Comparison of ENCODE assay signal across 9 cellular contexts in genomic region chr2:142877265-142877756, GRCh38. TPM values are rescaled to one million over a fixed set of nuclear protein-coding genes. Genes with fewer than 3 reads are reported as not detected.
A peak's percentile ranks its signal among the peaks of the same experiment; 100 is the strongest.
DNase-seq lines count a peak whose midpoint lies in the region; ATAC-seq lines count a peak whose summit lies in the region.
"Had no signal": no experiment of that assay in that cellular context is flagged by ENCODE, and none has a peak within 500 bp of the region (broad histone marks: within the 10 kb centered on the region; RNA-seq: fewer than 3 reads in every experiment).

Gene KYNU (plus strand): TSS chr2:142877664. CDS start chr2:142885368, 7,704 bp downstream.

- H3K9me3 ChIP-seq in mononuclear cell (ENCODE audit: low read depth, low read length): no peaks in the 10 kb centered on the region
- no peaks in the 10 kb centered on the region for H3K9me3 ChIP-seq in CD4-positive, alpha-beta memory T cell (ENCODE audit: control insufficient read depth in 1 of 2, low read length in 2 of 2)

- intact Hi-C loops in CD4-positive, alpha-beta memory T cell (cut with micrococcal nuclease): no loop called here

- POLR2A ChIA-PET in CD4-positive, alpha-beta memory T cell (lab: Charles Lee; ENCODE audit: partially characterized antibody): no interaction called here

- CTCF ChIA-PET in CD4-positive, alpha-beta memory T cell (lab: Charles Lee; ENCODE audit: partially characterized antibody): no interaction called here

- H3K27me3 Mint-ChIP-seq in CD4-positive, alpha-beta memory T cell: no peaks in the 10 kb centered on the region

- no peaks in the 10 kb centered on the region for H3K36me3 ChIP-seq in CD4-positive, alpha-beta memory T cell (ENCODE audit: insufficient read depth, low read length)

- H3K36me3 Mint-ChIP-seq in CD4-positive, alpha-beta memory T cell: no peaks in the 10 kb centered on the region

- peak within 1 kb of the TSS; percentile 42 for H3K4me3 ChIP-seq in mononuclear cell (ENCODE audit: low read length)
- no peak within 1 kb of the TSS for H3K4me3 ChIP-seq in CD4-positive, alpha-beta memory T cell (ENCODE audit: low read length in 2 of 2)

- peaks cover 0 to 4% (median 0%) of the 10 kb centered on the region in 8 donors for H3K9me3 Mint-ChIP-seq in CD4-positive, alpha-beta memory T cell

- H3K4me3 Mint-ChIP-seq in CD4-positive, alpha-beta memory T cell: no peak within 1 kb of the TSS

- DNase-seq in RKO (ENCODE audit: low spot score) (peak; percentile 7), activated gamma-delta T cell treated with Interleukin-2 at 50 U/mL for 16 hours (no peak), activated T-cell treated with anti-CD3 and anti-CD28 coated beads for 4 hours (no peak)
- DNase-seq in activated CD4-positive, alpha-beta T cell treated with anti-CD3 and anti-CD28 coated beads, Interleukin-2, amount 50 U/mL, for 48 hours: no peak
- no peak for DNase-seq in CD4-positive, alpha-beta memory T cell

- no peak within 1 kb of the TSS for H3K27ac Mint-ChIP-seq in CD4-positive, alpha-beta memory T cell

- H3K27me3 ChIP-seq in mononuclear cell (ENCODE audit: insufficient read depth, low read length): no peaks in the 10 kb centered on the region
- no peaks in the 10 kb centered on the region for H3K27me3 ChIP-seq in CD4-positive, alpha-beta memory T cell (ENCODE audit: insufficient read depth, low read length)

- H3K4me1 Mint-ChIP-seq in CD4-positive, alpha-beta memory T cell: no peaks in the 10 kb centered on the region

- H3K4me1 ChIP-seq in mononuclear cell (ENCODE audit: insufficient read depth, low read length): peaks cover 37% of the 10 kb centered on the region
- H3K4me1 ChIP-seq in CD4-positive, alpha-beta memory T cell (ENCODE audit: insufficient read depth, low read length): no peaks in the 10 kb centered on the region

- peak; percentile 55 for ATAC-seq in GM18861 (IDR thresholded peaks at IDR 0.05; ENCODE audit: unreplicated experiment)
- peak; percentile 49 for ATAC-seq in HG02870 (IDR thresholded peaks at IDR 0.05; ENCODE audit: unreplicated experiment)
- ATAC-seq: Panc1 had no signal

- H3K27ac ChIP-seq in CD4-positive, alpha-beta memory T cell (ENCODE audit: low read depth, low read length): no peak within 1 kb of the TSS

RNA-seq across cellular contexts. Expression of gene KYNU, which starts in this region (rescaled TPM):
- 35.9 TPM for total RNA-seq in mononuclear cell
- total RNA-seq in CD4-positive, alpha-beta memory T cell: 1 to 10 TPM in 1 of 2 experiments, under 1 TPM in 1; 0.73 to 1.3 TPM
- polyA plus RNA-seq in CD4-positive, alpha-beta memory T cell: under 1 TPM in 1 of 2 donors, not detected in 1; 0.85 TPM

Comparison
In these comparisons a context has a peak if more than half of its experiments do, and no peak if none do; other contexts are left out.
1. RNA of gene KYNU (total RNA-seq): 35.9 TPM in mononuclear cell (single experiment); 0.73 to 1.3 TPM in CD4-positive, alpha-beta memory T cell; every median in the first group is over 10 times any median in the second.